In genomic region chr4:106421441-106422296, GRCh38 we compare ENCODE assay signal across 20 cellular contexts. TPM values are rescaled to one million over a fixed set of nuclear protein-coding genes. Genes with fewer than 3 reads are reported as not detected.
DNase-seq lines count a peak whose midpoint lies in the region; ATAC-seq and TF ChIP-seq lines count a peak whose summit lies in the region.
"Had no signal": no experiment of that assay in that cellular context is flagged by ENCODE, and none has a peak within 500 bp of the region (broad histone marks: within the 10 kb centered on the region; RNA-seq: fewer than 3 reads in every experiment).

No MANE protein-coding gene starts in this region.

- no peak overlapping the region for H3K9ac ChIP-seq in trophoblast cell (ENCODE audit: low read length)

- no peak overlapping the region for H3K4ac ChIP-seq in trophoblast cell (ENCODE audit: low read depth, low read length)

- no peak overlapping the region for H3K4me3 Mint-ChIP-seq in type B pancreatic cell
- H3K4me3 Mint-ChIP-seq: CD4-positive, CD25-positive, alpha-beta regulatory T cell had no signal

- no peaks in the 10 kb centered on the region for H3K27me3 Mint-ChIP-seq in type B pancreatic cell

- no peaks in the 10 kb centered on the region for H3K36me3 Mint-ChIP-seq in type B pancreatic cell
- H3K36me3 Mint-ChIP-seq: CD4-positive, CD25-positive, alpha-beta regulatory T cell had no signal

- H3K4me1 ChIP-seq in RWPE2 (ENCODE audit: insufficient read depth, poor library complexity, severe bottlenecking) = peaks cover 10% of the 10 kb centered on the region
- H3K4me1 ChIP-seq in trophoblast cell (ENCODE audit: control insufficient read depth in 1 of 2, insufficient read depth in 2 of 2, low read length in 2 of 2) = peaks cover 0 to 7% of the 10 kb centered on the region in 2 experiments
- H3K4me1 ChIP-seq in adrenal gland (replicated peaks in 1 of 2) = no peaks in the 10 kb centered on the region
- H3K4me1 ChIP-seq: psoas muscle, tibial nerve had no signal

- H2AFZ ChIP-seq in trophoblast cell (ENCODE audit: insufficient read depth, low read length, poor library complexity) = no peak overlapping the region

- no peak overlapping the region for H3K18ac ChIP-seq in trophoblast cell (ENCODE audit: low read length)

- peak overlapping the region; percentile 29 for H3K27ac ChIP-seq in RWPE2 (ENCODE audit: poor library complexity, severe bottlenecking)
- H3K27ac ChIP-seq in trophoblast cell (ENCODE audit: low read depth, low read length) = peak overlapping the region; percentile 62
- H3K27ac ChIP-seq in adrenal gland = no peak overlapping the region
- H3K27ac ChIP-seq: psoas muscle, tibial nerve had no signal

- peak overlapping the region; percentile 49 for H2BK5ac ChIP-seq in trophoblast cell (ENCODE audit: low read depth, low read length, poor library complexity)

- TF ChIP-seq CTCF in RWPE2 (IDR thresholded peaks at IDR 0.05; ENCODE audit: poor library complexity, severe bottlenecking) (no peak), fibroblast of pulmonary artery (IDR thresholded peaks at IDR 0.05; ENCODE audit: low read length, missing control alignments) (no peak), type B pancreatic cell (conservative IDR thresholded peaks at IDR 0.05) (no peak), adrenal gland (IDR thresholded peaks at IDR 0.05) (no peak)

- H2AK5ac ChIP-seq in trophoblast cell (ENCODE audit: low read length) = no peak overlapping the region

- no peak overlapping the region for H3K27ac Mint-ChIP-seq in type B pancreatic cell
- H3K27ac Mint-ChIP-seq: CD4-positive, CD25-positive, alpha-beta regulatory T cell had no signal

- H3K4me1 Mint-ChIP-seq in type B pancreatic cell (ENCODE audit: unreplicated experiment) = peaks cover 6% of the 10 kb centered on the region
- H3K4me1 Mint-ChIP-seq: CD4-positive, CD25-positive, alpha-beta regulatory T cell had no signal

- H3K9me3 Mint-ChIP-seq in type B pancreatic cell = no peaks in the 10 kb centered on the region

- no peak overlapping the region for H3K23ac ChIP-seq in trophoblast cell (ENCODE audit: low read length)

- H4K12ac ChIP-seq in trophoblast cell (ENCODE audit: low read depth, low read length) = no peak overlapping the region

- TF ChIP-seq POLR2A in adrenal gland (IDR thresholded peaks at IDR 0.05) = no peak

- no peak overlapping the region for H3K4me3 ChIP-seq in RWPE2 (ENCODE audit: severe bottlenecking)
- no peak overlapping the region for H3K4me3 ChIP-seq in fibroblast of pulmonary artery (replicated peaks; ENCODE audit: low read depth, low read length)
- no peak overlapping the region for H3K4me3 ChIP-seq in trophoblast cell (ENCODE audit: low read depth, low read length)
- no peak overlapping the region for H3K4me3 ChIP-seq in adrenal gland
- H3K4me3 ChIP-seq: psoas muscle, tibial nerve had no signal

- H3K9me3 ChIP-seq in RWPE2 (ENCODE audit: severe bottlenecking) = no peaks in the 10 kb centered on the region
- H3K9me3 ChIP-seq in trophoblast cell (ENCODE audit: insufficient read depth, low read depth, low read length) = no peaks in the 10 kb centered on the region
- no peaks in the 10 kb centered on the region for H3K9me3 ChIP-seq in adrenal gland (replicated peaks in 1 of 3)
- H3K9me3 ChIP-seq: psoas muscle, tibial nerve had no signal

- DNase-seq in ELF-1 (ENCODE audit: low read depth, low spot score) = peak; percentile 1
- DNase-seq in RWPE2 (ENCODE audit: low spot score) = no peak
- DNase-seq in fibroblast of pulmonary artery (ENCODE audit: low read depth) = peak; percentile 36
- peak; percentile 11 to 70 for DNase-seq in trophoblast cell
- DNase-seq in type B pancreatic cell (ENCODE audit: extremely low spot score, unreplicated experiment) = no peak
- DNase-seq in adrenal gland = no peak
- DNase-seq in NCI-H1105 (lab: John Stamatoyannopoulos, UW) = no peak
- DNase-seq: activated CD4-positive, alpha-beta T cell treated with anti-CD3 and anti-CD28 coated beads for 4 hours; activated T-cell treated with anti-CD3 and anti-CD28 coated beads, Interleukin-2, amount 50 U/mL, for 1 hour; CD4-positive, CD25-positive, alpha-beta regulatory T cell; NCI-H82; psoas muscle; stimulated activated CD4-positive, alpha-beta T cell treated with anti-CD3 and anti-CD28 coated beads, Interleukin-2, amount 100 ng/mL, for 24 hours had no signal

- H3K36me3 ChIP-seq in RWPE2 (ENCODE audit: low read depth) = no peaks in the 10 kb centered on the region
- H3K36me3 ChIP-seq in trophoblast cell (ENCODE audit: control insufficient read depth in 1 of 2, insufficient read depth in 2 of 2, low read length in 2 of 2) = no peaks in the 10 kb centered on the region
- H3K36me3 ChIP-seq in adrenal gland (replicated peaks in 1 of 2) = no peaks in the 10 kb centered on the region
- H3K36me3 ChIP-seq: tibial nerve had no signal

- H4K91ac ChIP-seq in trophoblast cell (ENCODE audit: low read depth, low read length) = no peak overlapping the region

- no CpG with 5 or more reads among the region's 4 CpGs for WGBS in trophoblast cell (ENCODE audit: extremely low coverage, insufficient coverage, insufficient read length)
- WGBS in adrenal gland, 4 donors = 54 to 61% (median 60%) methylated on average over 4 of the region's 4 CpGs

- intact Hi-C loops in adrenal gland (cut with DNase I) = no loop called here

- no peak overlapping the region for H3K14ac ChIP-seq in trophoblast cell (ENCODE audit: low read length)

- no peak overlapping the region for H2BK120ac ChIP-seq in trophoblast cell (ENCODE audit: insufficient read depth, low read length, poor library complexity)

- no peaks in the 10 kb centered on the region for H3K27me3 ChIP-seq in RWPE2 (ENCODE audit: insufficient read depth, poor library complexity, severe bottlenecking)
- no peaks in the 10 kb centered on the region for H3K27me3 ChIP-seq in trophoblast cell (ENCODE audit: insufficient read depth, low read length)
- H3K27me3 ChIP-seq in adrenal gland = no peaks in the 10 kb centered on the region
- H3K27me3 ChIP-seq: tibial nerve had no signal

- H3K79me2 ChIP-seq in trophoblast cell (ENCODE audit: control insufficient read depth, insufficient read depth, low read length, poor library complexity) = no peaks in the 10 kb centered on the region

- no peak overlapping the region for H4K8ac ChIP-seq in trophoblast cell (ENCODE audit: low read depth, low read length)

- peaks cover 4% of the 10 kb centered on the region for H3K79me1 ChIP-seq in trophoblast cell (ENCODE audit: low read length)

- no peak overlapping the region for H2BK12ac ChIP-seq in trophoblast cell (ENCODE audit: low read length)

- ATAC-seq in RWPE2 (ENCODE audit: low read depth) = peak; percentile 91
- ATAC-seq in GM21367 (IDR thresholded peaks at IDR 0.05; ENCODE audit: unreplicated experiment) = no peak
- ATAC-seq: psoas muscle had no signal

- no peak overlapping the region for H3K4me2 ChIP-seq in trophoblast cell (ENCODE audit: low read length)

RNA-seq across cellular contexts. Expression of gene GIMD1, which starts 53.1 kb away (rescaled TPM):
- not detected in 2 replicates for polyA plus RNA-seq in trophoblast cell (2013)
- total RNA-seq in type B pancreatic cell (ENCODE audit: low replicate concordance) = not detected in 2 replicates
- total RNA-seq in adrenal gland = not detected
- not detected for polyA plus RNA-seq in adrenal gland
- total RNA-seq: CD4-positive, CD25-positive, alpha-beta regulatory T cell; Daoy; frontal cortex; kidney epithelial cell; psoas muscle; RPMI7951; T-helper 2 cell treated with Interferon-gamma antibody and Interleukin-4, amounts not matched to agents 100 ng/mL and 5 ng/mL, for 36 hours; tibial nerve had no signal
- polyA plus RNA-seq: CD4-positive, CD25-positive, alpha-beta regulatory T cell had no signal

Comparison
In these comparisons a context has a peak if more than half of its experiments do, and no peak if none do; other contexts are left out.
1. DNase-seq: peak in ELF-1 (single experiment), fibroblast of pulmonary artery (single experiment) and trophoblast cell (2 of 2); none in RWPE2 (single experiment), type B pancreatic cell (single experiment), adrenal gland (0 of 7) and NCI-H1105 (single experiment).
2. H3K27ac ChIP-seq: peak in RWPE2 (single experiment) and trophoblast cell (single experiment); none in adrenal gland (0 of 5).